ENCODE assay signal across 19 cellular contexts in genomic region chr15:56261854-56262509, GRCh38. TPM values are rescaled to one million over a fixed set of nuclear protein-coding genes. Genes with fewer than 3 reads are reported as not detected.
DNase-seq lines count a peak whose midpoint lies in the region; ATAC-seq, FAIRE-seq and TF ChIP-seq lines count a peak whose summit lies in the region.
"Had no signal": no experiment of that assay in that cellular context is flagged by ENCODE, and none has a peak within 500 bp of the region (broad histone marks: within the 10 kb centered on the region; RNA-seq: fewer than 3 reads in every experiment).

No MANE protein-coding gene starts in this region.

- ATAC-seq in esophagus mucosa (peak; percentile 67), HG03175 (IDR thresholded peaks at IDR 0.05; ENCODE audit: unreplicated experiment) (no peak)
- ATAC-seq: naive thymus-derived CD4-positive, alpha-beta T cell; Panc1; right cardiac atrium; stimulated activated memory B cell treated with anti-CD40 and anti-IgM and Interleukin-4, amounts not matched to agents 10 μg/mL and 1 μg/mL and 100 μg/mL, for 72 hours had no signal

- no peak for DNase-seq in GM12891 (ENCODE audit: insufficient read length, low spot score)
- DNase-seq in OCI-M1 (lab: John Stamatoyannopoulos, UW), result peak; percentile 53
- no peak for DNase-seq in smooth muscle cell (lab: John Stamatoyannopoulos, UW; ENCODE audit: unreplicated experiment)
- DNase-seq in pons (ENCODE audit: low spot score), result no peak
- no peak for DNase-seq in HT-29 (ENCODE audit: low spot score)
- no peak for DNase-seq in stimulated activated CD4-positive, alpha-beta T cell treated with anti-CD3 and anti-CD28 coated beads, Interleukin-4, amount 100 ng/mL, for 1 hour
- DNase-seq: caudate nucleus; CD4-positive, alpha-beta memory T cell; head of caudate nucleus; naive thymus-derived CD4-positive, alpha-beta T cell; NCI-H1417; NCI-H446; right cardiac atrium; T-helper 1 cell had no signal

- TF ChIP-seq CTCF in smooth muscle cell (IDR thresholded peaks at IDR 0.05; ENCODE audit: borderline replicate concordance, insufficient read depth, poor library complexity, severe bottlenecking), result no peak

- H4K20me1 ChIP-seq in smooth muscle cell (ENCODE audit: low read depth), result no peaks in the 10 kb centered on the region

- no peaks in the 10 kb centered on the region for H3K27me3 ChIP-seq in smooth muscle cell (ENCODE audit: low read depth)

- H3K4me3 ChIP-seq in smooth muscle cell, result no peak overlapping the region

- no peak overlapping the region for H3K9ac ChIP-seq in smooth muscle cell (ENCODE audit: low read depth)

- H3F3A ChIP-seq in smooth muscle cell (ENCODE audit: low read depth), result no peaks in the 10 kb centered on the region

- no peak overlapping the region for H3K4me2 ChIP-seq in smooth muscle cell

- H3K4me1 ChIP-seq in smooth muscle cell (ENCODE audit: low read depth), result no peaks in the 10 kb centered on the region

- H2AFZ ChIP-seq in smooth muscle cell (ENCODE audit: low read depth), result peak overlapping the region; percentile 9

- H3K79me2 ChIP-seq in smooth muscle cell (ENCODE audit: low read depth), result no peaks in the 10 kb centered on the region

- H3K27ac ChIP-seq in smooth muscle cell (ENCODE audit: low read depth), result no peak overlapping the region

- WGBS in smooth muscle cell (ENCODE audit: low lambda C conversion rate), result 75% methylated on average over 4 of the region's 4 CpGs

- no peaks in the 10 kb centered on the region for H3K9me3 ChIP-seq in smooth muscle cell (replicated peaks; ENCODE audit: low read depth)

- no peaks in the 10 kb centered on the region for H3K36me3 ChIP-seq in smooth muscle cell (ENCODE audit: low read depth)

- FAIRE-seq in GM12891 (lab: Jason Lieb, UNC), result no peak
- FAIRE-seq: urothelium cell line had no signal

- no peak for TF ChIP-seq POLR2A in GM12891 (IDR thresholded peaks at IDR 0.05; ENCODE audit: low read depth, low read length)

TF ChIP-seq in GM12891, 5 proteins besides CTCF, POLR2A, EP300 and RAD21:
- TF ChIP-seq POU2F2 (IDR thresholded peaks at IDR 0.05; ENCODE audit: low read depth, low read length) (no peak), SPI1 (IDR thresholded peaks at IDR 0.05; ENCODE audit: low read depth, low read length) (peak; percentile 42; the same call in 1 of the 2 replicates)

RNA-seq across cellular contexts. Expression of gene RFX7, which starts 18.3 kb away (rescaled TPM):
- 6.8 TPM for polyA plus RNA-seq in GM12891 (2012; ENCODE audit: low read depth, missing spikeins)
- total RNA-seq in esophagus mucosa, result 15.1 TPM
- total RNA-seq in smooth muscle cell, result 18.5 and 19.3 TPM in 2 replicates
- 7.7 and 8.6 TPM in 2 replicates for polyA plus RNA-seq in smooth muscle cell
- 3.2 and 3.5 TPM in 2 replicates for total RNA-seq in HT-29 (2014; rRNA removed; shearing (Covaris generic))
